Comparison of ENCODE assay signal across 27 cellular contexts in genomic region chr18:422966-423365, GRCh38.
DNase-seq lines count a peak whose midpoint lies in the region; ATAC-seq, FAIRE-seq and TF ChIP-seq lines count a peak whose summit lies in the region.
"Had no signal": no experiment of that assay in that cellular context is flagged by ENCODE, and none has a peak within 500 bp of the region (broad histone marks: within the 10 kb centered on the region; RNA-seq: fewer than 3 reads in every experiment).

No MANE protein-coding gene starts in this region.

- H3F3A ChIP-seq in MM.1S (ENCODE audit: insufficient read depth, low read length) = no peaks in the 10 kb centered on the region

- TF ChIP-seq EP300 in HepG2 (IDR thresholded peaks at IDR 0.05; ENCODE audit: low read depth in 2 of 2, low read length in 2 of 2) (no peak), HepG2 (CRISPR knock-in tag; IDR thresholded peaks at IDR 0.05; ENCODE audit: borderline replicate concordance) (no peak), K562 (IDR thresholded peaks at IDR 0.05; ENCODE audit: low read length) (no peak)

- no peaks in the 10 kb centered on the region for H3K36me3 Mint-ChIP-seq in nephron (ENCODE audit: low read depth)
- H3K36me3 Mint-ChIP-seq: CD14-positive monocyte; CD4-positive, alpha-beta memory T cell; CD4-positive, CD25-positive, alpha-beta regulatory T cell; CD8-positive, alpha-beta memory T cell had no signal

- H3K4me3 Mint-ChIP-seq in nephron = no peak overlapping the region
- H3K4me3 Mint-ChIP-seq: CD14-positive monocyte; CD4-positive, alpha-beta memory T cell; CD4-positive, CD25-positive, alpha-beta regulatory T cell; CD8-positive, alpha-beta memory T cell had no signal

- TF ChIP-seq RAD21 in HepG2 (CRISPR knock-in tag; IDR thresholded peaks at IDR 0.05) (no peak), K562 (CRISPR knock-in tag; conservative IDR thresholded peaks at IDR 0.05 in 1 of 2, IDR thresholded peaks at IDR 0.05 in 1 of 2) (no peak)

- intact Hi-C loops in HepG2 (cut with micrococcal nuclease; ENCODE audit: unreplicated experiment) (no loop called here), right lobe of liver (cut with DNase I) (no loop called here), K562 (cut with micrococcal nuclease) (no loop called here)

- no TSS peak for BruUV-seq in HepG2 (replicated peaks; lab: Mats Ljungman, UMichigan)
- no TSS peak for BruUV-seq in K562 (replicated peaks; lab: Mats Ljungman, UMichigan)

- POLR2A ChIA-PET in HepG2 (lab: Yijun Ruan, JAX) = no interaction called here
- POLR2A ChIA-PET in K562 (lab: Yijun Ruan, JAX) = interaction anchor here (0.6 kb wide), 1 partner anchor 155 kb away, joined by 3 read pairs; no protein-coding TSS in a partner anchor

- H4K20me1 ChIP-seq in HepG2 (ENCODE audit: insufficient read depth, low read length) (no peaks in the 10 kb centered on the region), K562 (replicated peaks; ENCODE audit: control insufficient read depth, insufficient read depth, low read length) (no peaks in the 10 kb centered on the region), MM.1S (ENCODE audit: insufficient read depth, low read length) (no peaks in the 10 kb centered on the region)
- H4K20me1 ChIP-seq: BLaER1 had no signal

- no peaks in the 10 kb centered on the region for H3K9me2 ChIP-seq in MM.1S (replicated peaks; ENCODE audit: insufficient read depth, low read length)

- H3K27me3 ChIP-seq in HepG2 (ENCODE audit: control insufficient read depth in 1 of 2, insufficient read depth in 2 of 2, low read length in 2 of 2) = no peaks in the 10 kb centered on the region
- no peaks in the 10 kb centered on the region for H3K27me3 ChIP-seq in right lobe of liver
- H3K27me3 ChIP-seq in K562 (ENCODE audit: control insufficient read depth in 2 of 2, insufficient read depth in 2 of 2, low read length in 2 of 2) = peaks cover 9 to 22% of the 10 kb centered on the region in 2 experiments
- H3K27me3 ChIP-seq in MM.1S (replicated peaks; ENCODE audit: insufficient read depth, low read length) = no peaks in the 10 kb centered on the region
- H3K27me3 ChIP-seq: BE2C, BLaER1 had no signal

- H3K79me2 ChIP-seq in HepG2 (ENCODE audit: insufficient read depth, low read length) = no peaks in the 10 kb centered on the region
- no peaks in the 10 kb centered on the region for H3K79me2 ChIP-seq in K562 (ENCODE audit: control insufficient read depth, insufficient read depth, low read length)
- no peaks in the 10 kb centered on the region for H3K79me2 ChIP-seq in MM.1S (ENCODE audit: low read length)

- H3K4me3 ChIP-seq in HepG2 (replicated peaks in 1 of 3; ENCODE audit: insufficient read depth in 1 of 3, low read depth in 2 of 3, low read length in 3 of 3) (no peak overlapping the region), right lobe of liver (no peak overlapping the region), K562 (no peak overlapping the region), MM.1S (ENCODE audit: low read length) (no peak overlapping the region)
- H3K4me3 ChIP-seq: A549, BLaER1, GM12878 had no signal

- peak overlapping the region in 2 of 3 experiments; percentile 21 to 60 for H3K27ac Mint-ChIP-seq in nephron
- H3K27ac Mint-ChIP-seq: CD14-positive monocyte; CD4-positive, alpha-beta memory T cell; CD4-positive, CD25-positive, alpha-beta regulatory T cell; CD8-positive, alpha-beta memory T cell had no signal

- H3K9me3 ChIP-seq in HepG2 (ENCODE audit: low read length) (no peaks in the 10 kb centered on the region), right lobe of liver (no peaks in the 10 kb centered on the region), K562 (replicated peaks; ENCODE audit: control insufficient read depth, insufficient read depth, low read depth, low read length) (no peaks in the 10 kb centered on the region), MM.1S (replicated peaks; ENCODE audit: insufficient read depth, low read length) (no peaks in the 10 kb centered on the region)
- H3K9me3 ChIP-seq: A549, BE2C, BLaER1 had no signal

- WGBS in HepG2 (ENCODE audit: low lambda C conversion rate) = 31% methylated on average over 4 of the region's 4 CpGs
- WGBS in right lobe of liver (ENCODE audit: insufficient coverage, low coverage, low lambda C conversion rate, missing lambda C conversion rate) = 76% methylated on average over 4 of the region's 4 CpGs
- whole genome bisulfite sequencing in K562 (ENCODE audit: insufficient coverage, low coverage, missing lambda C conversion rate) = 4% methylated on average over 4 of the region's 4 CpGs

- H3K27me3 Mint-ChIP-seq in nephron (ENCODE audit: low read depth) = no peaks in the 10 kb centered on the region

- H3K4me2 ChIP-seq in HepG2 (ENCODE audit: low read depth, low read length) (no peak overlapping the region), K562 (ENCODE audit: insufficient read depth, low read length) (no peak overlapping the region), MM.1S (ENCODE audit: low read depth, low read length) (no peak overlapping the region)
- H3K4me2 ChIP-seq: A549, BLaER1 had no signal

- TF ChIP-seq CTCF in HepG2 (CRISPR knock-in tag; IDR thresholded peaks at IDR 0.05) (no peak), right lobe of liver (IDR thresholded peaks at IDR 0.05) (no peak), K562 (IDR thresholded peaks at IDR 0.05 in 2 of 3, conservative IDR thresholded peaks at IDR 0.05 in 1 of 3; ENCODE audit: insufficient read depth in 2 of 3, low read depth in 1 of 3, low read length in 3 of 3) (no peak), nephron (IDR thresholded peaks at IDR 0.05; ENCODE audit: unreplicated experiment in 3 of 3) (no peak), MM.1S (IDR thresholded peaks at IDR 0.05; ENCODE audit: low read length) (no peak)

- ATAC-seq in HepG2 (no peak), right lobe of liver (no peak), K562 (no peak), GM19397 (IDR thresholded peaks at IDR 0.05; ENCODE audit: unreplicated experiment) (no peak)
- ATAC-seq: A549, GM12878 had no signal

- no peak for DNase-seq in HepG2 (ENCODE audit: low spot score)
- DNase-seq in right lobe of liver = no peak
- DNase-seq in K562 (ENCODE audit: extremely low read depth in 1 of 4, low spot score in 3 of 4) = no peak
- DNase-seq in AG08396 (ENCODE audit: low spot score) = no peak
- no peak for DNase-seq in MM.1S
- DNase-seq: BE2C; C1 segment of cervical spinal cord; CD4-positive, alpha-beta memory T cell; CD4-positive, CD25-positive, alpha-beta regulatory T cell; CD8-positive, alpha-beta memory T cell; COR-L47; DMS 273 treated with DMSO at 0.1 percent for 48 hours; DMS153; DMS53; DMS79; DND-41; EL; GDM1 had no signal

- no peak for FAIRE-seq in HepG2 (lab: Jason Lieb, UNC)
- FAIRE-seq in K562 (lab: Jason Lieb, UNC) = no peak
- FAIRE-seq: A549, GM12878, GM12892, GM19239 had no signal

- H3K9ac ChIP-seq in HepG2 (ENCODE audit: insufficient read depth, low read depth, low read length) = no peak overlapping the region
- no peak overlapping the region for H3K9ac ChIP-seq in K562 (ENCODE audit: insufficient read depth in 1 of 2, low read depth in 2 of 2, low read length in 2 of 2)
- no peak overlapping the region for H3K9ac ChIP-seq in MM.1S (ENCODE audit: low read length)
- H3K9ac ChIP-seq: BLaER1 had no signal

- peaks cover 53% of the 10 kb centered on the region for H3K4me1 Mint-ChIP-seq in nephron
- H3K4me1 Mint-ChIP-seq: CD4-positive, alpha-beta memory T cell; CD4-positive, CD25-positive, alpha-beta regulatory T cell; CD8-positive, alpha-beta memory T cell had no signal

- H2AFZ ChIP-seq in HepG2 (ENCODE audit: low read length) (no peak overlapping the region), K562 (ENCODE audit: low read depth, low read length) (no peak overlapping the region), MM.1S (ENCODE audit: low read length) (no peak overlapping the region)

- H3K9me3 Mint-ChIP-seq in nephron = no peaks in the 10 kb centered on the region
- H3K9me3 Mint-ChIP-seq: CD14-positive monocyte; CD4-positive, CD25-positive, alpha-beta regulatory T cell; CD8-positive, alpha-beta memory T cell had no signal

- no peaks in the 10 kb centered on the region for H3K9me1 ChIP-seq in K562 (ENCODE audit: control insufficient read depth, insufficient read depth, low read length)

- H3K36me3 ChIP-seq in HepG2 (replicated peaks in 1 of 2; ENCODE audit: control insufficient read depth in 1 of 2, insufficient read depth in 2 of 2, low read length in 2 of 2) (no peaks in the 10 kb centered on the region), right lobe of liver (no peaks in the 10 kb centered on the region), K562 (ENCODE audit: control insufficient read depth, insufficient read depth, low read length) (no peaks in the 10 kb centered on the region), MM.1S (replicated peaks; ENCODE audit: insufficient read depth, low read length) (no peaks in the 10 kb centered on the region)
- H3K36me3 ChIP-seq: BE2C, BLaER1 had no signal

- no peaks in the 10 kb centered on the region for H3K4me1 ChIP-seq in HepG2 (ENCODE audit: insufficient read depth, low read length)
- no peaks in the 10 kb centered on the region for H3K4me1 ChIP-seq in right lobe of liver
- H3K4me1 ChIP-seq in K562 (replicated peaks in 1 of 2; ENCODE audit: control insufficient read depth in 2 of 2, insufficient read depth in 2 of 2, low read length in 2 of 2) = no peaks in the 10 kb centered on the region
- H3K4me1 ChIP-seq in MM.1S (ENCODE audit: low read length) = no peaks in the 10 kb centered on the region
- H3K4me1 ChIP-seq: A549 had no signal

- CTCF ChIA-PET in HepG2 (lab: Yijun Ruan, JAX; ENCODE audit: low intra/inter-chr PET ratio, low total read pairs) = no interaction called here
- CTCF ChIA-PET in K562 (lab: Yijun Ruan, JAX; ENCODE audit: low intra/inter-chr PET ratio) = no interaction called here

- in situ Hi-C loops in HepG2 (cut with HindIII; ENCODE audit: extremely low pct_ligation_motif_present, low pct_unique_long_range_greater_than_20kb) (no loop called here), K562 (cut with MboI) (no loop called here)

- no peak for TF ChIP-seq POLR2A in HepG2 (IDR thresholded peaks at IDR 0.05; ENCODE audit: insufficient read depth in 1 of 2, low read depth in 2 of 2, low read length in 2 of 2)
- TF ChIP-seq POLR2A in right lobe of liver (IDR thresholded peaks at IDR 0.05) = no peak
- no peak for TF ChIP-seq POLR2A in K562 (conservative IDR thresholded peaks at IDR 0.05)

- H3K27ac ChIP-seq in HepG2 (ENCODE audit: extremely low read length, insufficient read depth, low read length) (no peak overlapping the region), right lobe of liver (no peak overlapping the region), K562 (ENCODE audit: extremely low read depth, low read depth, low read length) (no peak overlapping the region), MM.1S (ENCODE audit: low read length) (no peak overlapping the region)
- H3K27ac ChIP-seq: 22Rv1, A549, BLaER1 had no signal

TF ChIP-seq in K562, 482 proteins besides CTCF, POLR2A, EP300 and RAD21:
- TF ChIP-seq ZNF121 (CRISPR knock-in tag; conservative IDR thresholded peaks at IDR 0.05) = peak; percentile 89
- no peak for TF ChIP-seq ZNF778 (CRISPR knock-in tag; IDR thresholded peaks at IDR 0.05)
- peak; percentile 63 for TF ChIP-seq BCOR (IDR thresholded peaks at IDR 0.05)
- peak; percentile 44 for TF ChIP-seq RBM25 (IDR thresholded peaks at IDR 0.05; ENCODE audit: low read depth, low read length, severe bottlenecking)

Comparison
In these comparisons a context has a peak if more than half of its experiments do, and no peak if none do; other contexts are left out.
1. Of the 241 proteins assayed by ChIP-seq in both HepG2 and K562: peak only in HepG2: none; only in K562: none; in both: ZNF121; in neither: 240.